ENCODE assay signal across 22 cellular contexts in genomic region chr14:52059614-52060013, GRCh38. TPM values are rescaled to one million over a fixed set of nuclear protein-coding genes. Genes with fewer than 3 reads are reported as not detected.
A peak's percentile ranks its signal among the peaks of the same experiment; 100 is the strongest.
DNase-seq lines count a peak whose midpoint lies in the region; ATAC-seq and TF ChIP-seq lines count a peak whose summit lies in the region.
"Had no signal": no experiment of that assay in that cellular context is flagged by ENCODE, and none has a peak within 500 bp of the region (broad histone marks: within the 10 kb centered on the region; RNA-seq: fewer than 3 reads in every experiment).

No MANE protein-coding gene starts in this region.

- TF ChIP-seq CTCF in coronary artery (IDR thresholded peaks at IDR 0.05) (no peak), thoracic aorta (IDR thresholded peaks at IDR 0.05) (no peak)

- no peaks in the 10 kb centered on the region for H3K36me3 ChIP-seq in thoracic aorta
- H3K36me3 ChIP-seq: stomach had no signal

- H3K4me3 ChIP-seq in coronary artery, result no peak overlapping the region
- H3K4me3 ChIP-seq in thoracic aorta, result peak overlapping the region; percentile 15
- H3K4me3 ChIP-seq: K562, smooth muscle cell, stomach had no signal

- H3K9me3 ChIP-seq in thoracic aorta, result no peaks in the 10 kb centered on the region
- H3K9me3 ChIP-seq: stomach had no signal

- peaks cover 23 to 38% of the 10 kb centered on the region in 2 donors for H3K4me1 ChIP-seq in thoracic aorta (ENCODE audit: control insufficient read depth in 1 of 2, low read depth in 2 of 2)

- in situ Hi-C loops in ACHN (cut with HindIII; ENCODE audit: low pct_ligation_motif_present, low pct_unique_long_range_greater_than_20kb, low sequenced_read_pairs), result no loop called here

- DNase-seq in GM03348 (ENCODE audit: low spot score), result peak; percentile 28
- DNase-seq in coronary artery (ENCODE audit: low spot score), result no peak
- peak; percentile 75 for DNase-seq in kidney tubule cell (ENCODE audit: low spot score)
- DNase-seq in thoracic aorta (ENCODE audit: low spot score), result no peak
- DNase-seq in ACHN, result no peak
- DNase-seq in NCI-H345 treated with DMSO at 0.1 percent for 48 hours (lab: John Stamatoyannopoulos, UW; ENCODE audit: unreplicated experiment), result no peak
- DNase-seq in NCI-H1436 treated with DMSO at 0.1 percent for 48 hours (lab: John Stamatoyannopoulos, UW), result no peak
- DNase-seq: activated naive CD8-positive, alpha-beta T cell treated with anti-CD3 and anti-CD28 coated beads, Interleukin-2, amount 10 ng/mL, durations not matched to agents 7 days and 5 days; CD8-positive, alpha-beta T cell; DND-41; hippocampal formation; mesendoderm; MV-4-11; natural killer cell; NCI-H2029 treated with DMSO at 0.1 percent for 48 hours; posterior cingulate gyrus; stimulated activated CD4-positive, alpha-beta T cell treated with anti-CD3 and anti-CD28 coated beads, Interleukin-4, amount 100 ng/mL, for 1 hour; stomach had no signal

- ATAC-seq in thoracic aorta (ENCODE audit: insufficient number of reproducible peaks, low FRiP score, low read depth) (no peak), HG02588 (IDR thresholded peaks at IDR 0.05; ENCODE audit: unreplicated experiment) (no peak)
- ATAC-seq: CD8-positive, alpha-beta T cell; K562; natural killer cell had no signal

- no peaks in the 10 kb centered on the region for H3K27me3 ChIP-seq in thoracic aorta (replicated peaks; ENCODE audit: insufficient read depth)
- H3K27me3 ChIP-seq: stomach had no signal

- H3K27ac ChIP-seq in coronary artery, result peak overlapping the region; percentile 12 to 52
- peak overlapping the region; percentile 39 to 56 for H3K27ac ChIP-seq in thoracic aorta
- H3K27ac ChIP-seq: RWPE1 had no signal

RNA-seq across cellular contexts. Expression of gene NID2, which starts 9.2 kb away (rescaled TPM):
- total RNA-seq in thoracic aorta, result 10 to 100 TPM; 21.0 to 33.3 TPM
- total RNA-seq: CD8-positive, alpha-beta T cell had no signal

Comparison
In these comparisons a context has a peak if more than half of its experiments do, and no peak if none do; other contexts are left out.
1. DNase-seq: peak in GM03348 (single experiment) and kidney tubule cell (single experiment); none in coronary artery (single experiment), thoracic aorta (single experiment), ACHN (single experiment), NCI-H345 treated with DMSO at 0.1 percent for 48 hours (single experiment) and NCI-H1436 treated with DMSO at 0.1 percent for 48 hours (single experiment).